ENCODE assay signal across 14 cellular contexts in genomic region chr16:81755915-81756644, GRCh38. TPM values are rescaled to one million over a fixed set of nuclear protein-coding genes. Genes with fewer than 3 reads are reported as not detected.
A peak's percentile ranks its signal among the peaks of the same experiment; 100 is the strongest.
DNase-seq lines count a peak whose midpoint lies in the region; ATAC-seq and TF ChIP-seq lines count a peak whose summit lies in the region.
"Had no signal": no experiment of that assay in that cellular context is flagged by ENCODE, and none has a peak within 500 bp of the region (broad histone marks: within the 10 kb centered on the region; RNA-seq: fewer than 3 reads in every experiment).

No MANE protein-coding gene starts in this region.

- H3K4me1 ChIP-seq in right atrium auricular region: peaks cover 0 to 12% of the 10 kb centered on the region in 2 donors
- peaks cover 32% of the 10 kb centered on the region for H3K4me1 ChIP-seq in lower lobe of right lung
- H3K4me1 ChIP-seq in upper lobe of right lung: peaks cover 7% of the 10 kb centered on the region

- H3K27ac ChIP-seq in right atrium auricular region (no peak overlapping the region), lower lobe of right lung (peak overlapping the region; percentile 1), upper lobe of right lung (peak overlapping the region; percentile 51)

- ATAC-seq in Right ventricle myocardium superior (ENCODE audit: poor library complexity) (peak; percentile 50), lower lobe of right lung (peak; percentile 34 to 44), upper lobe of right lung (peak; percentile 7), HG02840 (IDR thresholded peaks at IDR 0.05; ENCODE audit: low FRiP score, unreplicated experiment) (no peak)

- no peak for TF ChIP-seq CTCF in right atrium auricular region (IDR thresholded peaks at IDR 0.05)
- TF ChIP-seq CTCF in cardiac fibroblast (IDR thresholded peaks at IDR 0.05; ENCODE audit: low read depth, low read length): no peak
- no peak for TF ChIP-seq CTCF in lower lobe of right lung (IDR thresholded peaks at IDR 0.05)
- TF ChIP-seq CTCF in upper lobe of right lung (IDR thresholded peaks at IDR 0.05): peak; percentile 9

- DNase-seq in Right ventricle myocardium superior (peak; percentile 45), right atrium auricular region (ENCODE audit: low spot score) (no peak), cardiac fibroblast (ENCODE audit: low read depth in 2 of 2) (peak; percentile 23 to 27), lower lobe of right lung (no peak), upper lobe of right lung (no peak), cerebellar cortex (ENCODE audit: low spot score) (no peak), NCI-H2107 (lab: John Stamatoyannopoulos, UW) (no peak)
- DNase-seq: ACHN; activated CD8-positive, alpha-beta memory T cell treated with anti-CD3 and anti-CD28 coated beads, Interleukin-2, amount 50 U/mL, for 4 hours; amniotic stem cell; endodermal cell; NCI-H187; stomach had no signal

- H3K9me3 ChIP-seq in right atrium auricular region (peaks cover 0 to 8% of the 10 kb centered on the region in 2 donors), lower lobe of right lung (no peaks in the 10 kb centered on the region), upper lobe of right lung (no peaks in the 10 kb centered on the region)
- H3K9me3 ChIP-seq: stomach had no signal

- intact Hi-C loops in Right ventricle myocardium superior (cut with DNase I): no loop called here
- intact Hi-C loops in lower lobe of right lung (cut with DNase I): no loop called here
- intact Hi-C loops in upper lobe of right lung (cut with DNase I): no loop called here

- H3K4me3 ChIP-seq in right atrium auricular region: no peak overlapping the region
- H3K4me3 ChIP-seq in cardiac fibroblast (replicated peaks in 1 of 2; ENCODE audit: low read depth in 2 of 2, low read length in 2 of 2): no peak overlapping the region
- H3K4me3 ChIP-seq in lower lobe of right lung: no peak overlapping the region
- no peak overlapping the region for H3K4me3 ChIP-seq in upper lobe of right lung
- H3K4me3 ChIP-seq: stomach had no signal

- H3K36me3 ChIP-seq in right atrium auricular region (no peaks in the 10 kb centered on the region), lower lobe of right lung (no peaks in the 10 kb centered on the region), upper lobe of right lung (no peaks in the 10 kb centered on the region)
- H3K36me3 ChIP-seq: stomach had no signal

- H3K27me3 ChIP-seq in right atrium auricular region: no peaks in the 10 kb centered on the region
- H3K27me3 ChIP-seq in lower lobe of right lung (ENCODE audit: low read depth): no peaks in the 10 kb centered on the region
- no peaks in the 10 kb centered on the region for H3K27me3 ChIP-seq in upper lobe of right lung
- H3K27me3 ChIP-seq: stomach had no signal

RNA-seq across cellular contexts. Expression of gene PLCG2, which starts 23.0 kb away (rescaled TPM):
- 7.2 TPM for total RNA-seq in Right ventricle myocardium superior
- total RNA-seq in right atrium auricular region: 10 to 100 TPM in 1 of 2 donors, 1 to 10 TPM in 1; 7.4 to 13.4 TPM
- total RNA-seq in lower lobe of right lung: 47.7 TPM
- total RNA-seq in upper lobe of right lung: 47.6 TPM

Comparison
In these comparisons a context has a peak if more than half of its experiments do, and no peak if none do; other contexts are left out.
1. DNase-seq: peak in Right ventricle myocardium superior (single experiment) and cardiac fibroblast (2 of 2); none in right atrium auricular region (single experiment), lower lobe of right lung (single experiment), upper lobe of right lung (single experiment), cerebellar cortex (single experiment) and NCI-H2107 (single experiment).
2. H3K27ac ChIP-seq: peak in lower lobe of right lung (single experiment) and upper lobe of right lung (single experiment); none in right atrium auricular region (0 of 2).